Comparison of ENCODE assay signal across 10 cellular contexts in the genomic region with DNA sequence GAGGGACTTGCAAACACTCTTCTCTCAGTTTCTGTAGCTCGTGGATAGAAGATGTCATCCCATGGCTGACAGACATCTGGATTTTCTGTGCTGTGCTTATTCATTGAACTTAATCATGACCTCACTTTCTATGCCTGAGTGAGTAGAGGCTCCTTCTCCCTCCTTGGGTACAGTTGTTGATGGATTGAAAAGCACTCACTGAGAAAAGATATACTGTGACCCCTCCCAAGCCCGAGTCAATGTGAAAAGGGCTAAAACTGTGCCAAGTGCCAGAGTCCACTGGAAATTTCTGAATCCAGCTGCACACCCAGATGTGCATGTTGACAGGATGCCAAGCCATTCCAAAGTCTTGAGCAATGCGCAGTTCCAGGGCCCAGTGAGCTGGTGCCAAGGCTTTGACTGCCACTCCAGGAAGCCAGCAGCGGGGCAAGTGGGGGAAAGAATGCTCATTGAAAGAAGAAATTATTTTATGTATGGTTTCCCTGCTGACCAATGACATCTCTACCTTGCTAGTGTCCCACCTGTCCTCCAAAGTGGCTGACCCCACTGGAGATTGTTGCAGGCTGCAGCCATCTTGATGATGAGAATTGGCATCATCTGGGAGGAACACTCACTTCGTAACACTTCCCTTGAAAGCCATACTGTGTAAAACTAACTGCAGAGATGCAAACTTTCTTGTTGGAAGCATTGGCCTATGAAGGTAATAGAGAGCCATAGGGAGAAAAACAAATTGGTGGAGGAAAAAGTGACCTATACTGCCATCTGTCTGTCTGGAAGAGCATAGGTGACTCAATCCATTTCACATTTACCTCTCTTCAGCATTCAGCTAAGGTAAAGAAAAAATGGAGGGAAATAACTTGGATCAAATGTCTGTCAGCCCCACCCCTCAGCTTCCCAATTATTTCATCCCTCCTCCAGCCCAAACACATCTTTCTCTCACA.
DNase-seq lines count a peak whose midpoint lies in the region; ATAC-seq and TF ChIP-seq lines count a peak whose summit lies in the region.
"Had no signal": no experiment of that assay in that cellular context is flagged by ENCODE, and none has a peak within 500 bp of the region (broad histone marks: within the 10 kb centered on the region; RNA-seq: fewer than 3 reads in every experiment).

No MANE protein-coding gene starts in this region.

- no peaks in the 10 kb centered on the region for H4K20me1 ChIP-seq in DND-41 (ENCODE audit: insufficient read depth, low read length)

- CTCF ChIA-PET in T-cell (lab: Charles Lee): no interaction called here

- no peaks in the 10 kb centered on the region for H3K79me2 ChIP-seq in DND-41 (ENCODE audit: insufficient read depth, low read length)

- H3K36me3 Mint-ChIP-seq in T-cell: no peaks in the 10 kb centered on the region
- H3K36me3 Mint-ChIP-seq: activated naive CD8-positive, alpha-beta T cell treated with anti-CD3 and anti-CD28 coated beads, Interleukin-2, amount 10 ng/mL, durations not matched to agents 7 days and 5 days had no signal

- H3K4me1 Mint-ChIP-seq in T-cell: no peaks in the 10 kb centered on the region
- H3K4me1 Mint-ChIP-seq: activated naive CD8-positive, alpha-beta T cell treated with anti-CD3 and anti-CD28 coated beads, Interleukin-2, amount 10 ng/mL, durations not matched to agents 7 days and 5 days had no signal

- TF ChIP-seq CTCF in DND-41 (IDR thresholded peaks at IDR 0.05; ENCODE audit: borderline replicate concordance, extremely low read depth, low read length, poor library complexity, severe bottlenecking): peak; percentile 53
- TF ChIP-seq CTCF in colonic mucosa (IDR thresholded peaks at IDR 0.05): peak; percentile 49

- no peaks in the 10 kb centered on the region for H3K36me3 ChIP-seq in DND-41 (ENCODE audit: insufficient read depth, low read length)
- no peaks in the 10 kb centered on the region for H3K36me3 ChIP-seq in colonic mucosa

- peaks cover 0 to 4% (median 0%) of the 10 kb centered on the region in 3 donors for H3K9me3 Mint-ChIP-seq in T-cell

- no peak overlapping the region for H2AFZ ChIP-seq in DND-41 (ENCODE audit: low read depth, low read length)

- no peak overlapping the region for H3K4me3 ChIP-seq in DND-41 (ENCODE audit: low read depth in 1 of 2, low read length in 2 of 2)
- H3K4me3 ChIP-seq in Jurkat, Clone E6-1 (ENCODE audit: low read length): no peak overlapping the region
- no peak overlapping the region for H3K4me3 ChIP-seq in colonic mucosa
- H3K4me3 ChIP-seq: skin epidermis had no signal

- H3K27me3 Mint-ChIP-seq in T-cell: peaks cover 0 to 6% of the 10 kb centered on the region in 2 donors

- intact Hi-C loops in colonic mucosa (cut with DNase I): loop anchor here (10.0 kb wide), 1 partner anchor 448 kb away; no protein-coding TSS in a partner anchor

- no peak overlapping the region for H3K27ac Mint-ChIP-seq in T-cell
- H3K27ac Mint-ChIP-seq: activated naive CD8-positive, alpha-beta T cell treated with anti-CD3 and anti-CD28 coated beads, Interleukin-2, amount 10 ng/mL, durations not matched to agents 7 days and 5 days had no signal

- POLR2A ChIA-PET in T-cell (lab: Charles Lee): no interaction called here

- H3K4me3 Mint-ChIP-seq in T-cell: no peak overlapping the region
- H3K4me3 Mint-ChIP-seq: activated naive CD8-positive, alpha-beta T cell treated with anti-CD3 and anti-CD28 coated beads, Interleukin-2, amount 10 ng/mL, durations not matched to agents 7 days and 5 days had no signal

- H3K9ac ChIP-seq in DND-41 (ENCODE audit: low read depth, low read length) (no peak overlapping the region), colonic mucosa (ENCODE audit: low read depth in 2 of 2, low read length in 2 of 2) (no peak overlapping the region)

- ATAC-seq in DND-41 (ENCODE audit: insufficient read depth, low read depth) (no peak), T-cell (replicated peaks in 1 of 4) (no peak)

- H3K9me3 ChIP-seq in DND-41 (ENCODE audit: insufficient read depth, low read length, severe bottlenecking) (no peaks in the 10 kb centered on the region), colonic mucosa (no peaks in the 10 kb centered on the region)

- H3K27ac ChIP-seq in DND-41 (ENCODE audit: low read length) (no peak overlapping the region), colonic mucosa (no peak overlapping the region)

- H3K27me3 ChIP-seq in DND-41 (ENCODE audit: insufficient read depth, low read length, poor library complexity) (no peaks in the 10 kb centered on the region), colonic mucosa (no peaks in the 10 kb centered on the region)

- DNase-seq in DND-41 (no peak), colonic mucosa (no peak), midbrain (lab: John Stamatoyannopoulos, UW) (peak; percentile 31), NCI-H446 (lab: John Stamatoyannopoulos, UW) (no peak), T-cell (no peak)
- peak; percentile 15 for DNase-seq in Jurkat, Clone E6-1 (ENCODE audit: low read depth, low spot score)
- DNase-seq in activated naive CD4-positive, alpha-beta T cell treated with anti-CD3 and anti-CD28 coated beads, Interleukin-2, amount 50 U/mL, for 16 hours: no peak
- DNase-seq in NK-92 treated with Interleukin-12 subunit alpha and Interleukin-12 subunit beta, amount 100 ng/mL, for 24 hours (lab: John Stamatoyannopoulos, UW): no peak
- DNase-seq: activated naive CD8-positive, alpha-beta T cell treated with anti-CD3 and anti-CD28 coated beads, Interleukin-2, amount 10 ng/mL, durations not matched to agents 7 days and 5 days had no signal

- H3K4me1 ChIP-seq in DND-41 (ENCODE audit: insufficient read depth, low read length) (no peaks in the 10 kb centered on the region), colonic mucosa (no peaks in the 10 kb centered on the region)

- no peak overlapping the region for H3K4me2 ChIP-seq in DND-41 (ENCODE audit: insufficient read depth, low read length)

Comparison
In these comparisons a context has a peak if more than half of its experiments do, and no peak if none do; other contexts are left out.
1. DNase-seq: peak in Jurkat, Clone E6-1 (single experiment) and midbrain (single experiment); none in DND-41 (single experiment), colonic mucosa (single experiment), NCI-H446 (0 of 2), activated naive CD4-positive, alpha-beta T cell treated with anti-CD3 and anti-CD28 coated beads, Interleukin-2, amount 50 U/mL, for 16 hours (single experiment), T-cell (0 of 34) and NK-92 treated with Interleukin-12 subunit alpha and Interleukin-12 subunit beta, amount 100 ng/mL, for 24 hours (single experiment).